In genomic region chr14:73729015-73729330, GRCh38 we compare ENCODE assay signal across 7 cellular contexts. TPM values are rescaled to one million over a fixed set of nuclear protein-coding genes. Genes with fewer than 3 reads are reported as not detected.
DNase-seq lines count a peak whose midpoint lies in the region; ATAC-seq lines count a peak whose summit lies in the region.

No MANE protein-coding gene starts in this region.

- peaks cover 26% of the 10 kb centered on the region; the same call in 1 of the 2 replicates for H3K36me3 ChIP-seq in GM23248 (ENCODE audit: low read depth)

- H3K4me1 ChIP-seq in GM23248 (ENCODE audit: insufficient read depth), result peaks cover 34% of the 10 kb centered on the region

- ATAC-seq in left lobe of liver, result peak; percentile 2
- ATAC-seq in stimulated activated naive B cell treated with anti-CD40 and anti-IgM and Interleukin-4, amounts not matched to agents 10 μg/mL and 1 μg/mL and 100 μg/mL, for 72 hours (replicated peaks), result peak in 1 of 2 donors; percentile 15
- ATAC-seq in HG03378 (IDR thresholded peaks at IDR 0.05; ENCODE audit: unreplicated experiment), result no peak
- ATAC-seq in HG02938 (IDR thresholded peaks at IDR 0.05; ENCODE audit: unreplicated experiment), result no peak
- no peak for ATAC-seq in HG02973 (IDR thresholded peaks at IDR 0.05; ENCODE audit: unreplicated experiment)

- H3K9me3 Mint-ChIP-seq in activated CD4-positive, alpha-beta memory T cell treated with anti-CD3 and anti-CD28 coated beads, Interleukin-2, amount 10 ng/mL, durations not matched to agents 7 days and 5 days, result no peaks in the 10 kb centered on the region
- H3K9me3 Mint-ChIP-seq in stimulated activated naive B cell treated with anti-CD40 and anti-IgM and Interleukin-4, amounts not matched to agents 10 μg/mL and 1 μg/mL and 100 μg/mL, for 72 hours, result no peaks in the 10 kb centered on the region

- no peak overlapping the region for H2AFZ ChIP-seq in GM23248

- no peak for DNase-seq in GM23248
- no peak for DNase-seq in activated CD4-positive, alpha-beta memory T cell treated with anti-CD3 and anti-CD28 coated beads, Interleukin-2, amount 10 ng/mL, durations not matched to agents 7 days and 5 days
- DNase-seq in left lobe of liver (ENCODE audit: low spot score), result no peak
- no peak for DNase-seq in stimulated activated naive B cell treated with anti-CD40 and anti-IgM and Interleukin-4, amounts not matched to agents 10 μg/mL and 1 μg/mL and 100 μg/mL, for 72 hours

- in situ Hi-C loops in GM23248 (cut with MboI), result no loop called here

- peaks cover 62% of the 10 kb centered on the region for H3K79me2 ChIP-seq in GM23248 (ENCODE audit: insufficient read depth)

- peaks cover 62% of the 10 kb centered on the region for H3K36me3 Mint-ChIP-seq in activated CD4-positive, alpha-beta memory T cell treated with anti-CD3 and anti-CD28 coated beads, Interleukin-2, amount 10 ng/mL, durations not matched to agents 7 days and 5 days (ENCODE audit: low read depth)
- peaks cover 44 to 58% of the 10 kb centered on the region in 2 donors for H3K36me3 Mint-ChIP-seq in stimulated activated naive B cell treated with anti-CD40 and anti-IgM and Interleukin-4, amounts not matched to agents 10 μg/mL and 1 μg/mL and 100 μg/mL, for 72 hours

- 0 out of 2 replicates have a peak overlapping the region, but pooled peaks have one; percentile 2 for H3K9ac ChIP-seq in GM23248

- H3K27ac ChIP-seq in GM23248, result no peak overlapping the region

- peak overlapping the region; percentile 62 for H3K27ac Mint-ChIP-seq in activated CD4-positive, alpha-beta memory T cell treated with anti-CD3 and anti-CD28 coated beads, Interleukin-2, amount 10 ng/mL, durations not matched to agents 7 days and 5 days
- H3K27ac Mint-ChIP-seq in stimulated activated naive B cell treated with anti-CD40 and anti-IgM and Interleukin-4, amounts not matched to agents 10 μg/mL and 1 μg/mL and 100 μg/mL, for 72 hours, result peak overlapping the region; percentile 74

- CTCF ChIA-PET in activated CD4-positive, alpha-beta memory T cell treated with anti-CD3 and anti-CD28 coated beads, Interleukin-2, amount 10 ng/mL, durations not matched to agents 7 days and 5 days (lab: Charles Lee), result interaction anchor here (0.6 to 6.6 kb wide), 34 partner anchors 11 to 549 kb away, joined by 3 to 130 read pairs (median 5); partner anchors contain the start of genes ACOT2, BBOF1, ENTPD5 and PTGR2

- H3K4me2 ChIP-seq in GM23248 (ENCODE audit: unreplicated experiment), result no peak overlapping the region

- no peaks in the 10 kb centered on the region for H3K27me3 Mint-ChIP-seq in activated CD4-positive, alpha-beta memory T cell treated with anti-CD3 and anti-CD28 coated beads, Interleukin-2, amount 10 ng/mL, durations not matched to agents 7 days and 5 days
- no peaks in the 10 kb centered on the region for H3K27me3 Mint-ChIP-seq in stimulated activated naive B cell treated with anti-CD40 and anti-IgM and Interleukin-4, amounts not matched to agents 10 μg/mL and 1 μg/mL and 100 μg/mL, for 72 hours

- no peaks in the 10 kb centered on the region for H4K20me1 ChIP-seq in GM23248 (ENCODE audit: insufficient read depth)

- H3K27me3 ChIP-seq in GM23248 (replicated peaks; ENCODE audit: insufficient read depth), result no peaks in the 10 kb centered on the region

- POLR2A ChIA-PET in activated CD4-positive, alpha-beta memory T cell treated with anti-CD3 and anti-CD28 coated beads, Interleukin-2, amount 10 ng/mL, durations not matched to agents 7 days and 5 days (lab: Charles Lee), result interaction anchor here (0.8 to 3.5 kb wide), 13 partner anchors 14 to 160 kb away, joined by 3 to 14 read pairs (median 4); partner anchors contain the start of genes ACOT2 and PNMA1

- no peaks in the 10 kb centered on the region for H3K9me2 ChIP-seq in GM23248 (ENCODE audit: insufficient read depth)

- H3F3A ChIP-seq in GM23248 (ENCODE audit: insufficient read depth), result peaks cover 32% of the 10 kb centered on the region

- no peak overlapping the region for H3K4me3 Mint-ChIP-seq in activated CD4-positive, alpha-beta memory T cell treated with anti-CD3 and anti-CD28 coated beads, Interleukin-2, amount 10 ng/mL, durations not matched to agents 7 days and 5 days
- no peak overlapping the region for H3K4me3 Mint-ChIP-seq in stimulated activated naive B cell treated with anti-CD40 and anti-IgM and Interleukin-4, amounts not matched to agents 10 μg/mL and 1 μg/mL and 100 μg/mL, for 72 hours

- H3K4me3 ChIP-seq in GM23248, result no peak overlapping the region

- peaks cover 42% of the 10 kb centered on the region for H3K4me1 Mint-ChIP-seq in activated CD4-positive, alpha-beta memory T cell treated with anti-CD3 and anti-CD28 coated beads, Interleukin-2, amount 10 ng/mL, durations not matched to agents 7 days and 5 days
- peaks cover 29 to 44% of the 10 kb centered on the region in 2 donors for H3K4me1 Mint-ChIP-seq in stimulated activated naive B cell treated with anti-CD40 and anti-IgM and Interleukin-4, amounts not matched to agents 10 μg/mL and 1 μg/mL and 100 μg/mL, for 72 hours

- no peaks in the 10 kb centered on the region for H3K9me3 ChIP-seq in GM23248 (ENCODE audit: low read depth)

- 95 to 96% methylated on average over 1 of the region's 1 CpG for WGBS in GM23248 (ENCODE audit: low coverage in 1 of 2, low lambda C conversion rate in 2 of 2, missing lambda C conversion rate in 2 of 2), 2 experiments

RNA-seq across cellular contexts. Expression of gene PNMA1, which starts 14.8 kb away (rescaled TPM):
- total RNA-seq in GM23248 (2014; rRNA removed; shearing (Covaris generic)), result 14.2 and 18.2 TPM in 2 replicates
- 64.7 and 67.7 TPM in 2 replicates for polyA plus RNA-seq in GM23248 (2016; fragmentation: Nextera tagmentation; extraction: Ambion mirVana)
- 10 to 100 TPM; 28.2 to 30.0 TPM for total RNA-seq in activated CD4-positive, alpha-beta memory T cell treated with anti-CD3 and anti-CD28 coated beads, Interleukin-2, amount 10 ng/mL, durations not matched to agents 7 days and 5 days
- 2.3 TPM for total RNA-seq in left lobe of liver
